In the genomic region with DNA sequence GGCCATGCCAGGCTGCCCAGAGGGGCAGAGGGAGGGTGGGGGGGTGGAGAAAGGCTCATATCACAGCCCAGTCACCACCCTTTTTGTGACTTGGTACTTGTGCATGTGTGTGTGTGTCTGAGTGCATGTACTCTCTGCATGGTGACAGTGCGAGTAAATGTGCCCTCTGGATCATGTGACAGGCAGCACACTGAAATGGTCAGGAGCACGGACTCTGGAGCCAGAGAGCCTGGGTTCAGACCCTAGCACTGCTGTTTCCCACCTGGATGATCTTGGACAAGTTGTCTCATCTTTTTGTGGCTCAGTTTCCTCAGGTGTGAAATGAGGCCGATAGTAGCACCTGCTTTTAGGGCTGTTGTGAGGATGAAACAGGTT, we compare ENCODE assay signal across 1 cellular context.
TF ChIP-seq lines count a peak whose summit lies in the region.

No MANE protein-coding gene starts in this region.

TF ChIP-seq in GM12878, 131 proteins besides CTCF, POLR2A, EP300 and RAD21:
- TF ChIP-seq CHD2 (IDR thresholded peaks at IDR 0.05; ENCODE audit: borderline replicate concordance, low read depth, low read length) (0 out of 2 replicates have a peak, but pooled peaks have one; percentile 0), FOXK2 (IDR thresholded peaks at IDR 0.05) (no peak), RAD51 (IDR thresholded peaks at IDR 0.05) (peak; percentile 43; the same call in 1 of the 2 replicates), JUNB (IDR thresholded peaks at IDR 0.05) (no peak)
- TF ChIP-seq, protein P1, sequence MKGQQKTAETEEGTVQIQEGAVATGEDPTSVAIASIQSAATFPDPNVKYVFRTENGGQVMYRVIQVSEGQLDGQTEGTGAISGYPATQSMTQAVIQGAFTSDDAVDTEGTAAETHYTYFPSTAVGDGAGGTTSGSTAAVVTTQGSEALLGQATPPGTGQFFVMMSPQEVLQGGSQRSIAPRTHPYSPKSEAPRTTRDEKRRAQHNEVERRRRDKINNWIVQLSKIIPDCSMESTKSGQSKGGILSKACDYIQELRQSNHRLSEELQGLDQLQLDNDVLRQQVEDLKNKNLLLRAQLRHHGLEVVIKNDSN (IDR thresholded peaks at IDR 0.05; ENCODE audit: borderline replicate concordance, extremely low read length, insufficient read depth, low read depth, low read length): peak; percentile 16
